ENCODE assay signal across 8 cellular contexts in the genomic region with DNA sequence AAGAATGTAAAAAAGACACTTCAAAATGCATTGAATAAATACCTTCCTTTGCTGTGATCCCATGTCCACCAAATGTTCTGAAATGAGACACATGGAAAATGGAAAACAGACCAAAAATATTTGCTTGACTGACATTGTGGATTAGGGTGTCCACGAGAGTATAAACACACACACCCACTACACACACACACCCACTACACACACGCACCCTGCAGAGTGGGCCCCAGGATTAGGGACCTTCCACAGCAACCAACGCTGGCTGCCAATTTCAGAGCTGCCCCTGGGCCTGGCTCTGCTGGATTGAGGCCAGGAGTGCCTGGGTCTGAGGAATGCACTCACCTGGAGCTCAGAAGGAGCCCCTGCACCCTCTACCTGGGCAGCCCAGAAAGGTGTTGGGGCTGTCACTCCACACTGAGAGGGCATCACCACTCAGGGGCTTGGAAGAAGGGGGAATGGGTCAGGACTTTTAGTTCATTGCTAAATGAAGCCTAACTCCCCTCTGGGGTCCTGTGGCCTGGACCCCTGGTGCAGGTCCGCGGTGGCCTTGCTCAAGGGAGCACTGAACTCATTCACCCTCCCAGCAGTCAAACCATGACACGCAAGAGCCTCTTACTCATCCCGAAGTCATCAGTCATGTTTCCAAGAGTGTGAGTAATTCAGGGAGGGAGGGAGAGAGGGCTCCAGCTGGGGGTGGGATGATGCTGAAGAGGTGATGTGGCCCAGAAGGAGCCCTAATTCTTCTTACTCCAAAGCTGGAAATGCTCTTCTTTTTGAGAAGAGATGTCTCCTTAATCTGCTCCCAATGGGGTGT. TPM values are rescaled to one million over a fixed set of nuclear protein-coding genes. Genes with fewer than 3 reads are reported as not detected.
DNase-seq lines count a peak whose midpoint lies in the region; ATAC-seq and TF ChIP-seq lines count a peak whose summit lies in the region.

No MANE protein-coding gene starts in this region.

- no peak for TF ChIP-seq CTCF in endothelial cell (IDR thresholded peaks at IDR 0.05; ENCODE audit: unreplicated experiment)

- H3K36me3 Mint-ChIP-seq in endothelial cell (ENCODE audit: low read depth, unreplicated experiment): no peaks in the 10 kb centered on the region
- H3K36me3 Mint-ChIP-seq in effector memory CD8-positive, alpha-beta T cell (ENCODE audit: insufficient read depth): no peaks in the 10 kb centered on the region

- H3K27ac Mint-ChIP-seq in stimulated activated naive CD8-positive, alpha-beta T cell treated with anti-CD3 and anti-CD28 coated beads, Interleukin-15, amount 100 ng/mL, for 72 hours: peak overlapping the region in 1 of 2 donors; percentile 44
- H3K27ac Mint-ChIP-seq in endothelial cell (ENCODE audit: unreplicated experiment): no peak overlapping the region
- peak overlapping the region in 1 of 2 donors; percentile 63 for H3K27ac Mint-ChIP-seq in effector memory CD8-positive, alpha-beta T cell

- ATAC-seq in stimulated activated naive CD8-positive, alpha-beta T cell treated with anti-CD3 and anti-CD28 coated beads, Interleukin-15, amount 100 ng/mL, for 72 hours: peak; percentile 75
- no peak for ATAC-seq in GM21717 (IDR thresholded peaks at IDR 0.05; ENCODE audit: unreplicated experiment)
- no peak for ATAC-seq in effector memory CD8-positive, alpha-beta T cell (replicated peaks)

- H3K27me3 Mint-ChIP-seq in stimulated activated naive CD8-positive, alpha-beta T cell treated with anti-CD3 and anti-CD28 coated beads, Interleukin-15, amount 100 ng/mL, for 72 hours: no peaks in the 10 kb centered on the region
- peaks cover 6% of the 10 kb centered on the region for H3K27me3 Mint-ChIP-seq in endothelial cell (ENCODE audit: unreplicated experiment)
- H3K27me3 Mint-ChIP-seq in effector memory CD8-positive, alpha-beta T cell: no peaks in the 10 kb centered on the region

- peak overlapping the region; percentile 21 to 46 for H3K4me3 Mint-ChIP-seq in stimulated activated naive CD8-positive, alpha-beta T cell treated with anti-CD3 and anti-CD28 coated beads, Interleukin-15, amount 100 ng/mL, for 72 hours
- H3K4me3 Mint-ChIP-seq in endothelial cell (ENCODE audit: unreplicated experiment): no peak overlapping the region
- no peak overlapping the region for H3K4me3 Mint-ChIP-seq in effector memory CD8-positive, alpha-beta T cell

- peaks cover 0 to 9% of the 10 kb centered on the region in 2 donors for H3K9me3 Mint-ChIP-seq in stimulated activated naive CD8-positive, alpha-beta T cell treated with anti-CD3 and anti-CD28 coated beads, Interleukin-15, amount 100 ng/mL, for 72 hours
- H3K9me3 Mint-ChIP-seq in endothelial cell (ENCODE audit: unreplicated experiment): no peaks in the 10 kb centered on the region
- H3K9me3 Mint-ChIP-seq in effector memory CD8-positive, alpha-beta T cell: no peaks in the 10 kb centered on the region

- peaks cover 72% of the 10 kb centered on the region for H3K4me1 Mint-ChIP-seq in stimulated activated naive CD8-positive, alpha-beta T cell treated with anti-CD3 and anti-CD28 coated beads, Interleukin-15, amount 100 ng/mL, for 72 hours
- H3K4me1 Mint-ChIP-seq in endothelial cell (ENCODE audit: unreplicated experiment): peaks cover 5% of the 10 kb centered on the region
- peaks cover 10 to 17% of the 10 kb centered on the region in 2 donors for H3K4me1 Mint-ChIP-seq in effector memory CD8-positive, alpha-beta T cell (ENCODE audit: low read depth in 2 of 2)

- peak; percentile 77 for DNase-seq in activated effector memory CD4-positive, alpha-beta T cell treated with anti-CD3 and anti-CD28 coated beads, Interleukin-2, amount 50 U/mL, for 16 hours
- no peak for DNase-seq in activated effector memory CD4-positive, alpha-beta T cell treated with Interleukin-2 at 50 U/mL for 16 hours
- DNase-seq in activated CD8-positive, alpha-beta memory T cell treated with anti-CD3 and anti-CD28 coated beads, Interleukin-2, amount 50 U/mL, for 48 hours: peak; percentile 71
- DNase-seq in hepatic stellate cell (ENCODE audit: low spot score): peak; percentile 93
- peak in 1 of 2 donors; percentile 54 for DNase-seq in stimulated activated naive CD8-positive, alpha-beta T cell treated with anti-CD3 and anti-CD28 coated beads, Interleukin-15, amount 100 ng/mL, for 72 hours
- DNase-seq in endothelial cell (ENCODE audit: low spot score): no peak
- DNase-seq in effector memory CD8-positive, alpha-beta T cell: no peak

RNA-seq across cellular contexts. Expression of gene PLB1, which starts 50.2 kb away (rescaled TPM):
- total RNA-seq in endothelial cell (ENCODE audit: unreplicated experiment): 3.2 TPM

RNA-seq across cellular contexts. Expression of gene FOSL2, which starts 53.0 kb away (rescaled TPM):
- total RNA-seq in endothelial cell (ENCODE audit: unreplicated experiment): 24.4 TPM

Comparison
In these comparisons a context has a peak if more than half of its experiments do, and no peak if none do; other contexts are left out.
1. DNase-seq: peak in activated effector memory CD4-positive, alpha-beta T cell treated with anti-CD3 and anti-CD28 coated beads, Interleukin-2, amount 50 U/mL, for 16 hours (single experiment), activated CD8-positive, alpha-beta memory T cell treated with anti-CD3 and anti-CD28 coated beads, Interleukin-2, amount 50 U/mL, for 48 hours (single experiment) and hepatic stellate cell (single experiment); none in activated effector memory CD4-positive, alpha-beta T cell treated with Interleukin-2 at 50 U/mL for 16 hours (single experiment), endothelial cell (single experiment) and effector memory CD8-positive, alpha-beta T cell (0 of 3).
2. H3K4me3 Mint-ChIP-seq: peak in stimulated activated naive CD8-positive, alpha-beta T cell treated with anti-CD3 and anti-CD28 coated beads, Interleukin-15, amount 100 ng/mL, for 72 hours (2 of 2); none in endothelial cell (single experiment) and effector memory CD8-positive, alpha-beta T cell (0 of 2).